Comparison of ENCODE assay signal across 8 cellular contexts in genomic region chr1:2414297-2414958, GRCh38. TPM values are rescaled to one million over a fixed set of nuclear protein-coding genes. Genes with fewer than 3 reads are reported as not detected.
DNase-seq lines count a peak whose midpoint lies in the region; ATAC-seq and TF ChIP-seq lines count a peak whose summit lies in the region.

No MANE protein-coding gene starts in this region.

- CTCF ChIA-PET in activated CD8-positive, alpha-beta memory T cell treated with anti-CD3 and anti-CD28 coated beads, Interleukin-2, amount 10 ng/mL, durations not matched to agents 7 days and 5 days (lab: Charles Lee) = interaction anchor here (0.7 to 4.0 kb wide), 17 partner anchors 9 to 376 kb away, joined by 3 to 69 read pairs (median 3); partner anchors contain the start of genes FAAP20, PANK4, PRXL2B and TNFRSF14

- peak; percentile 20 for ATAC-seq in HG03175 (IDR thresholded peaks at IDR 0.05; ENCODE audit: unreplicated experiment)
- peak; percentile 40 for ATAC-seq in activated CD8-positive, alpha-beta memory T cell treated with anti-CD3 and anti-CD28 coated beads, Interleukin-2, amount 10 ng/mL, durations not matched to agents 7 days and 5 days
- ATAC-seq in HG03196 (IDR thresholded peaks at IDR 0.05; ENCODE audit: unreplicated experiment) = no peak

- peak; percentile 13 for DNase-seq in NOMO-1 treated with dmso at 0.1 percent for 144 hours (lab: John Stamatoyannopoulos, UW; ENCODE audit: unreplicated experiment)
- DNase-seq in activated CD8-positive, alpha-beta memory T cell treated with anti-CD3 and anti-CD28 coated beads, Interleukin-2, amount 10 ng/mL, durations not matched to agents 7 days and 5 days = peak; percentile 91
- DNase-seq in endothelial cell (ENCODE audit: low spot score) = peak; percentile 76
- DNase-seq in middle frontal gyrus (ENCODE audit: extremely low spot score, low spot score) = peak; percentile 60
- DNase-seq in stimulated activated CD8-positive, alpha-beta memory T cell treated with anti-CD3 and anti-CD28 coated beads, Interleukin-4, amount 100 ng/mL, for 1 hour (ENCODE audit: low read depth in 2 of 2, low spot score in 1 of 2) = peak; percentile 61 to 68

- peak overlapping the region; percentile 95 for H3K27ac Mint-ChIP-seq in activated CD8-positive, alpha-beta memory T cell treated with anti-CD3 and anti-CD28 coated beads, Interleukin-2, amount 10 ng/mL, durations not matched to agents 7 days and 5 days
- H3K27ac Mint-ChIP-seq in endothelial cell (ENCODE audit: unreplicated experiment) = no peak overlapping the region

- H3K27ac ChIP-seq in C4-2B = peak overlapping the region; percentile 99

- no peaks in the 10 kb centered on the region for H3K27me3 Mint-ChIP-seq in activated CD8-positive, alpha-beta memory T cell treated with anti-CD3 and anti-CD28 coated beads, Interleukin-2, amount 10 ng/mL, durations not matched to agents 7 days and 5 days
- H3K27me3 Mint-ChIP-seq in endothelial cell (ENCODE audit: unreplicated experiment) = peaks cover 11% of the 10 kb centered on the region

- no peaks in the 10 kb centered on the region for H3K36me3 Mint-ChIP-seq in activated CD8-positive, alpha-beta memory T cell treated with anti-CD3 and anti-CD28 coated beads, Interleukin-2, amount 10 ng/mL, durations not matched to agents 7 days and 5 days
- H3K36me3 Mint-ChIP-seq in endothelial cell (ENCODE audit: low read depth, unreplicated experiment) = peaks cover 3% of the 10 kb centered on the region

- no peaks in the 10 kb centered on the region for H3K9me3 Mint-ChIP-seq in activated CD8-positive, alpha-beta memory T cell treated with anti-CD3 and anti-CD28 coated beads, Interleukin-2, amount 10 ng/mL, durations not matched to agents 7 days and 5 days (ENCODE audit: low read depth)
- H3K9me3 Mint-ChIP-seq in endothelial cell (ENCODE audit: unreplicated experiment) = no peaks in the 10 kb centered on the region

- H3K4me3 Mint-ChIP-seq in activated CD8-positive, alpha-beta memory T cell treated with anti-CD3 and anti-CD28 coated beads, Interleukin-2, amount 10 ng/mL, durations not matched to agents 7 days and 5 days = peak overlapping the region; percentile 75
- H3K4me3 Mint-ChIP-seq in endothelial cell (ENCODE audit: unreplicated experiment) = peak overlapping the region; percentile 79

- H3K4me1 Mint-ChIP-seq in activated CD8-positive, alpha-beta memory T cell treated with anti-CD3 and anti-CD28 coated beads, Interleukin-2, amount 10 ng/mL, durations not matched to agents 7 days and 5 days = peaks cover 43% of the 10 kb centered on the region
- H3K4me1 Mint-ChIP-seq in endothelial cell (ENCODE audit: unreplicated experiment) = peaks cover 4% of the 10 kb centered on the region

- TF ChIP-seq CTCF in C4-2B (conservative IDR thresholded peaks at IDR 0.05) (peak; percentile 97), endothelial cell (IDR thresholded peaks at IDR 0.05; ENCODE audit: unreplicated experiment) (peak; percentile 84)

RNA-seq across cellular contexts. Expression of gene PEX10, which starts 2.1 kb away (rescaled TPM):
- 10 to 100 TPM in 1 of 2 experiments, 1 to 10 TPM in 1; 8.7 to 12.3 TPM for total RNA-seq in activated CD8-positive, alpha-beta memory T cell treated with anti-CD3 and anti-CD28 coated beads, Interleukin-2, amount 10 ng/mL, durations not matched to agents 7 days and 5 days
- total RNA-seq in endothelial cell (ENCODE audit: unreplicated experiment) = 25.4 TPM

RNA-seq across cellular contexts. Expression of gene RER1, which starts 22.8 kb away (rescaled TPM):
- 100 to 1,000 TPM; 146 to 174 TPM for total RNA-seq in activated CD8-positive, alpha-beta memory T cell treated with anti-CD3 and anti-CD28 coated beads, Interleukin-2, amount 10 ng/mL, durations not matched to agents 7 days and 5 days
- total RNA-seq in endothelial cell (ENCODE audit: unreplicated experiment) = 141 TPM

RNA-seq across cellular contexts. Expression of gene MORN1, which starts 23.1 kb away (rescaled TPM):
- total RNA-seq in activated CD8-positive, alpha-beta memory T cell treated with anti-CD3 and anti-CD28 coated beads, Interleukin-2, amount 10 ng/mL, durations not matched to agents 7 days and 5 days = 1 to 10 TPM; 8.0 to 8.5 TPM
- 12.1 TPM for total RNA-seq in endothelial cell (ENCODE audit: unreplicated experiment)

Comparison
In these comparisons a context has a peak if more than half of its experiments do, and no peak if none do; other contexts are left out.
1. DNase-seq: peak in every context shown above with its lines; median percentile 91 in activated CD8-positive, alpha-beta memory T cell treated with anti-CD3 and anti-CD28 coated beads, Interleukin-2, amount 10 ng/mL, durations not matched to agents 7 days and 5 days; 76 in endothelial cell; 64 in stimulated activated CD8-positive, alpha-beta memory T cell treated with anti-CD3 and anti-CD28 coated beads, Interleukin-4, amount 100 ng/mL, for 1 hour; 60 in middle frontal gyrus; 13 in NOMO-1 treated with dmso at 0.1 percent for 144 hours.